Comparison of ENCODE assay signal across 8 cellular contexts in the genomic region with DNA sequence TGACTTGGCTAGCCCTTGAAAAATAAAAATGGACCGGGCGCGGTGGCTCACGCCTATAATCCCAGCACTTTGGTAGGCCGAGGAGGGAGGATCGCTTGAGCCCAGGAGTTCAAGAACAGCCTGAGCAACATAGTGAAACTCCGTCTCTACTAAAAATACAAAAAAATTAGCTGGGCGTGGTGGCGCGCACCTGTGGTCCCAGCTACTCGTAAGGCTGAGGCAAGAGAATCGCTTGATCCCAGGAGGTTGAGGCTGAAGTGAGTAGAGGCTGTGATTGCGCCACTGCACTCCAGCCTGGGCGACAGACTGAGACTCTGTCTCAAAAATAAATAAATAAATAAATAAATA. TPM values are rescaled to one million over a fixed set of nuclear protein-coding genes. Genes with fewer than 3 reads are reported as not detected.
DNase-seq lines count a peak whose midpoint lies in the region; ATAC-seq, FAIRE-seq and TF ChIP-seq lines count a peak whose summit lies in the region.
"Not testable (repeated sequence)": the region's sequence is repeated elsewhere in the genome, so short reads cannot be mapped to it uniquely, and the experiment has no call there.

No MANE protein-coding gene starts in this region.

- not testable (repeated sequence) for TF ChIP-seq POLR2A in endothelial cell of umbilical vein (IDR thresholded peaks at IDR 0.05; ENCODE audit: low read depth, low read length); transverse colon (IDR thresholded peaks at IDR 0.05)

- not testable (repeated sequence) for H3K23me2 ChIP-seq in H9 (ENCODE audit: insufficient read length, low read depth, low read length, poor library complexity, severe bottlenecking)

- peak overlapping the region in 2 of 3 experiments; percentile 33 to 68; a peak in 2 of 7 replicates for H3K27ac Mint-ChIP-seq in H9
- peak overlapping the region; percentile 88 for H3K27ac Mint-ChIP-seq in activated T-helper 17 cell treated with anti-CD3 and anti-CD28 coated beads, Interleukin-2, amount 50 U/mL, for 72 hours

- not testable (repeated sequence) for H3K36me3 ChIP-seq in Loucy (ENCODE audit: insufficient read depth, low read length); endothelial cell of umbilical vein (ENCODE audit: control insufficient read depth in 2 of 2, extremely low read depth in 1 of 2, insufficient read depth in 2 of 2, low read length in 2 of 2)
- H3K36me3 ChIP-seq in psoas muscle (ENCODE audit: insufficient read depth in 1 of 2, low read depth in 1 of 2) (peaks cover 4 to 30% of the 10 kb centered on the region in 2 donors), transverse colon (peaks cover 0 to 11% (median 0%) of the 10 kb centered on the region in 4 donors)

- H3K9me3 Mint-ChIP-seq in H9; activated T-helper 17 cell treated with anti-CD3 and anti-CD28 coated beads, Interleukin-2, amount 50 U/mL, for 72 hours: not testable (repeated sequence)

- H4K91ac ChIP-seq in H9 (ENCODE audit: insufficient read length, low read depth, low read length), result not testable (repeated sequence)

- not testable (repeated sequence) for TF ChIP-seq EP300 in transverse colon (IDR thresholded peaks at IDR 0.05; ENCODE audit: low read depth)

- not testable (repeated sequence) for H3K9me1 ChIP-seq in endothelial cell of umbilical vein (replicated peaks; ENCODE audit: control insufficient read depth, extremely low read depth, insufficient read depth, low read length)

- not testable (repeated sequence) for H3K14ac ChIP-seq in H9 (ENCODE audit: insufficient read depth, low read length)

- H2AK5ac ChIP-seq in H9 (ENCODE audit: insufficient read length, low read length), result not testable (repeated sequence)

- H3K4me1 ChIP-seq in H9 (ENCODE audit: insufficient read depth, low read length); Loucy (ENCODE audit: insufficient read depth, low read length, poor library complexity, severe bottlenecking): not testable (repeated sequence)
- H3K4me1 ChIP-seq in endothelial cell of umbilical vein (ENCODE audit: control insufficient read depth, extremely low read depth, insufficient read depth, low read length) (peaks cover 13% of the 10 kb centered on the region), psoas muscle (peaks cover 15% of the 10 kb centered on the region), transverse colon (peaks cover 15 to 43% (median 36%) of the 10 kb centered on the region in 4 donors)

- not testable (repeated sequence) for BruUV-seq in endothelial cell of umbilical vein (replicated peaks; lab: Mats Ljungman, UMichigan)

- H3K79me2 ChIP-seq in H9 (ENCODE audit: insufficient read depth, low read length) (peaks cover 16% of the 10 kb centered on the region; the same call in 1 of the 2 replicates), Loucy (ENCODE audit: insufficient read depth, low read length) (peaks cover 29% of the 10 kb centered on the region), endothelial cell of umbilical vein (ENCODE audit: control insufficient read depth, insufficient read depth, low read length) (peaks cover 25% of the 10 kb centered on the region)

- peaks cover 11 to 16% of the 10 kb centered on the region in 2 experiments for H3K4me1 Mint-ChIP-seq in H9
- peaks cover 14% of the 10 kb centered on the region for H3K4me1 Mint-ChIP-seq in activated T-helper 17 cell treated with anti-CD3 and anti-CD28 coated beads, Interleukin-2, amount 50 U/mL, for 72 hours

- not testable (repeated sequence) for H2BK5ac ChIP-seq in H9 (ENCODE audit: insufficient read length, low read length)

- CTCF ChIA-PET in endothelial cell of umbilical vein (lab: Charles Lee), result interaction anchor here (1.0 to 1.9 kb wide), 7 partner anchors 12 to 722 kb away, joined by 3 to 14 read pairs (median 4); no protein-coding TSS in a partner anchor

- not testable (repeated sequence) for H3K56ac ChIP-seq in H9 (ENCODE audit: insufficient read length, low read depth, low read length)

- H3T11ph ChIP-seq in H9 (ENCODE audit: low read length), result not testable (repeated sequence)

- POLR2A ChIA-PET in endothelial cell of umbilical vein (lab: Charles Lee), result interaction anchor here (1.4 kb wide), 1 partner anchor 110 kb away, joined by 3 read pairs; a partner anchor contains a TSS

- H4K8ac ChIP-seq in H9 (replicated peaks; ENCODE audit: insufficient read length, low read depth, low read length), result not testable (repeated sequence)

- H2BK120ac ChIP-seq in H9 (ENCODE audit: low read depth, low read length, poor library complexity, severe bottlenecking), result not testable (repeated sequence)

- H3K27ac ChIP-seq in H9 (ENCODE audit: insufficient read length, low read depth, low read length); endothelial cell of umbilical vein (ENCODE audit: insufficient read depth, low read depth, low read length): not testable (repeated sequence)
- H3K27ac ChIP-seq in psoas muscle (peak overlapping the region; percentile 93), transverse colon (peak overlapping the region; percentile 89 to 95 (median 92))

- DNase-seq in DMS53 (lab: John Stamatoyannopoulos, UW) (peak; percentile 60), medulla oblongata (ENCODE audit: extremely low spot score) (peak; percentile 17), transverse colon (peak; percentile 26)
- not testable (repeated sequence) for DNase-seq in H9; endothelial cell of umbilical vein (ENCODE audit: low read depth, low spot score); psoas muscle

- H3K4me2 ChIP-seq in H9 (ENCODE audit: insufficient read depth, insufficient read length, low read length), result peak overlapping the region; percentile 88
- not testable (repeated sequence) for H3K4me2 ChIP-seq in Loucy (ENCODE audit: low read depth, low read length, poor library complexity, severe bottlenecking); endothelial cell of umbilical vein (ENCODE audit: insufficient read depth, low read length)

- H3K36me3 Mint-ChIP-seq in H9 (ENCODE audit: insufficient read depth in 1 of 3, low read depth in 3 of 3), result peaks cover 16 to 29% (median 27%) of the 10 kb centered on the region in 3 experiments; a peak in 6 of 7 replicates
- H3K36me3 Mint-ChIP-seq in activated T-helper 17 cell treated with anti-CD3 and anti-CD28 coated beads, Interleukin-2, amount 50 U/mL, for 72 hours (ENCODE audit: low read depth), result peaks cover 44% of the 10 kb centered on the region

- not testable (repeated sequence) for H3K27me3 Mint-ChIP-seq in H9 (ENCODE audit: low read depth); activated T-helper 17 cell treated with anti-CD3 and anti-CD28 coated beads, Interleukin-2, amount 50 U/mL, for 72 hours

- H3K9me3 ChIP-seq in H9 (ENCODE audit: control insufficient read depth, low read depth, low read length); Loucy (ENCODE audit: insufficient read depth, low read depth, low read length); endothelial cell of umbilical vein (replicated peaks; ENCODE audit: control insufficient read depth, insufficient read depth, low read length); psoas muscle; transverse colon: not testable (repeated sequence)

- not testable (repeated sequence) for H3K18ac ChIP-seq in H9 (ENCODE audit: insufficient read length, low read depth, low read length)

- H3K4me3 Mint-ChIP-seq in H9, result peak overlapping the region in 1 of 2 experiments; percentile 45; a peak in 1 of 5 replicates
- H3K4me3 Mint-ChIP-seq in activated T-helper 17 cell treated with anti-CD3 and anti-CD28 coated beads, Interleukin-2, amount 50 U/mL, for 72 hours, result peak overlapping the region; percentile 85

- peak; percentile 13 for ATAC-seq in activated T-helper 17 cell treated with anti-CD3 and anti-CD28 coated beads, Interleukin-2, amount 50 U/mL, for 72 hours (replicated peaks)
- ATAC-seq in psoas muscle, result peak in 1 of 4 donors; percentile 53

- not testable (repeated sequence) for H2BK20ac ChIP-seq in H9 (ENCODE audit: low read depth, low read length, poor library complexity, severe bottlenecking)

- peak overlapping the region; percentile 94 for H3K4me3 ChIP-seq in Loucy (ENCODE audit: low read length, poor library complexity, severe bottlenecking)
- not testable (repeated sequence) for H3K4me3 ChIP-seq in endothelial cell of umbilical vein (replicated peaks in 1 of 3; ENCODE audit: insufficient read depth in 1 of 3, low read depth in 1 of 3, low read length in 3 of 3)
- peak overlapping the region; percentile 91 for H3K4me3 ChIP-seq in psoas muscle
- peak overlapping the region in 3 of 4 donors; percentile 75 to 89 (median 83) for H3K4me3 ChIP-seq in transverse colon

- H3F3A ChIP-seq in Loucy (ENCODE audit: low read depth), result not testable (repeated sequence)

- intact Hi-C loops in endothelial cell of umbilical vein (cut with micrococcal nuclease), result loop anchor here (10.0 kb wide), 1 partner anchor 834 kb away; no protein-coding TSS in a partner anchor
- intact Hi-C loops in psoas muscle (cut with DNase I); transverse colon (cut with DNase I; ENCODE audit: low total_unique reads): not testable (repeated sequence)

- dilution Hi-C loops in endothelial cell of umbilical vein (cut with MboI; ENCODE audit: extremely low pct_ligation_motif_present, low sequenced_read_pairs), result not testable (repeated sequence)

- H2BK12ac ChIP-seq in H9 (ENCODE audit: insufficient read length, low read depth, low read length), result not testable (repeated sequence)

- H3K79me1 ChIP-seq in H9 (ENCODE audit: insufficient read depth, low read depth, low read length, poor library complexity, severe bottlenecking), result not testable (repeated sequence)

- TF ChIP-seq CTCF in H9 (conservative IDR thresholded peaks at IDR 0.05); Loucy (conservative IDR thresholded peaks at IDR 0.05; ENCODE audit: low read length); endothelial cell of umbilical vein (IDR thresholded peaks at IDR 0.05; ENCODE audit: extremely low read depth in 1 of 2, insufficient read depth in 1 of 2, low read depth in 1 of 2, low read length in 2 of 2); psoas muscle (IDR thresholded peaks at IDR 0.05); transverse colon (IDR thresholded peaks at IDR 0.05): not testable (repeated sequence)

- H3K9me2 ChIP-seq in Loucy (replicated peaks; ENCODE audit: low read depth, low read length), result not testable (repeated sequence)

- no CpG with 5 or more reads among the region's 14 CpGs for WGBS in H9 (ENCODE audit: extremely low coverage, insufficient read length, low lambda C conversion rate)
- 77 to 87% (median 80%) methylated on average over 14 of the region's 14 CpGs for WGBS in psoas muscle, 3 donors
- WGBS in transverse colon (ENCODE audit: low coverage in 1 of 2), 2 donors, result 59% methylated on average over 12 to 14 of the region's 14 CpGs

- not testable (repeated sequence) for H3K9ac ChIP-seq in H9 (ENCODE audit: extremely low read depth, insufficient read length, low read length); Loucy (ENCODE audit: low read depth, low read length, poor library complexity, severe bottlenecking); endothelial cell of umbilical vein (replicated peaks; ENCODE audit: extremely low read depth, insufficient read depth, low read length)

- in situ Hi-C loops in transverse colon (cut with MboI; ENCODE audit: low pct_ligation_motif_present in 1 of 4, low pct_unique_long_range_greater_than_20kb in 1 of 4, low sequenced_read_pairs in 3 of 4), result loop anchor here in 1 of 4 donors (25.0 kb wide), 1 partner anchor 329 kb away; no protein-coding TSS in a partner anchor

- not testable (repeated sequence) for FAIRE-seq in endothelial cell of umbilical vein (lab: Jason Lieb, UNC)

- H4K20me1 ChIP-seq in H9 (ENCODE audit: control insufficient read depth, insufficient read depth, insufficient read length); Loucy (ENCODE audit: insufficient read depth, low read length, poor library complexity, severe bottlenecking); endothelial cell of umbilical vein (replicated peaks; ENCODE audit: control insufficient read depth, extremely low read depth, insufficient read depth, low read length): not testable (repeated sequence)

- H4K5ac ChIP-seq in H9 (ENCODE audit: insufficient read length, low read depth, low read length), result not testable (repeated sequence)

- not testable (repeated sequence) for H3K27me3 ChIP-seq in H9 (ENCODE audit: insufficient read depth, low read length); Loucy (ENCODE audit: insufficient read depth, low read length, poor library complexity, severe bottlenecking); endothelial cell of umbilical vein (ENCODE audit: control insufficient read depth in 2 of 2, insufficient read depth in 2 of 2, low read length in 2 of 2); psoas muscle (ENCODE audit: insufficient read depth in 3 of 3, low read length in 2 of 3); transverse colon

- H2BK15ac ChIP-seq in H9 (ENCODE audit: low read depth, low read length), result not testable (repeated sequence)

- not testable (repeated sequence) for H2AFZ ChIP-seq in H9 (ENCODE audit: low read length)
- H2AFZ ChIP-seq in Loucy (ENCODE audit: low read length) (peak overlapping the region; percentile 92), endothelial cell of umbilical vein (ENCODE audit: low read depth, low read length) (peak overlapping the region; percentile 30)

- not testable (repeated sequence) for H3K4ac ChIP-seq in H9 (ENCODE audit: low read depth, low read length)

- not testable (repeated sequence) for H3K23ac ChIP-seq in H9 (ENCODE audit: insufficient read length, low read depth, low read length)

RNA-seq across cellular contexts. Expression of a gene that starts 0.4 kb away (rescaled TPM):
- 62.6 and 63.3 TPM in 2 replicates for total RNA-seq in H9 (2021)
- 10 to 100 TPM; 46.9 to 56.4 TPM for total RNA-seq in activated T-helper 17 cell treated with anti-CD3 and anti-CD28 coated beads, Interleukin-2, amount 50 U/mL, for 72 hours
- total RNA-seq in endothelial cell of umbilical vein, result 59.6 and 62.6 TPM in 2 replicates
- polyA plus RNA-seq in endothelial cell of umbilical vein, result 23.9 and 25.9 TPM in 2 replicates
- polyA plus RNA-seq in endothelial cell of umbilical vein (2011; cell fraction: cytosol; rRNA removed), result 37.0 and 43.3 TPM in 2 replicates
- polyA plus RNA-seq in endothelial cell of umbilical vein (2011; cell fraction: nucleus; rRNA removed), result 22.0 and 23.9 TPM in 2 replicates
- 55.0 and 85.9 TPM in 2 replicates for polyA plus RNA-seq in endothelial cell of umbilical vein (2012)
- polyA minus RNA-seq in endothelial cell of umbilical vein, result 23.7 and 27.5 TPM in 2 replicates
- 13.0 TPM for polyA minus RNA-seq in endothelial cell of umbilical vein (2011; cell fraction: cytosol; rRNA and poly(A)+ RNA removed)
- 8.7 and 13.2 TPM in 2 replicates for polyA minus RNA-seq in endothelial cell of umbilical vein (2011; cell fraction: nucleus; rRNA and poly(A)+ RNA removed)
- total RNA-seq in psoas muscle, result 10 to 100 TPM; 55.2 to 64.3 (median 57.8) TPM
- 100 to 1,000 TPM in 1 of 3 donors, 10 to 100 TPM in 2; 80.3 to 181 (median 82.0) TPM for polyA plus RNA-seq in psoas muscle
- total RNA-seq in transverse colon, result 10 to 100 TPM in 3 of 4 donors, 1 to 10 TPM in 1; 5.8 to 42.2 (median 24.8) TPM
